Comparison of ENCODE assay signal across 1 cellular context in the genomic region with DNA sequence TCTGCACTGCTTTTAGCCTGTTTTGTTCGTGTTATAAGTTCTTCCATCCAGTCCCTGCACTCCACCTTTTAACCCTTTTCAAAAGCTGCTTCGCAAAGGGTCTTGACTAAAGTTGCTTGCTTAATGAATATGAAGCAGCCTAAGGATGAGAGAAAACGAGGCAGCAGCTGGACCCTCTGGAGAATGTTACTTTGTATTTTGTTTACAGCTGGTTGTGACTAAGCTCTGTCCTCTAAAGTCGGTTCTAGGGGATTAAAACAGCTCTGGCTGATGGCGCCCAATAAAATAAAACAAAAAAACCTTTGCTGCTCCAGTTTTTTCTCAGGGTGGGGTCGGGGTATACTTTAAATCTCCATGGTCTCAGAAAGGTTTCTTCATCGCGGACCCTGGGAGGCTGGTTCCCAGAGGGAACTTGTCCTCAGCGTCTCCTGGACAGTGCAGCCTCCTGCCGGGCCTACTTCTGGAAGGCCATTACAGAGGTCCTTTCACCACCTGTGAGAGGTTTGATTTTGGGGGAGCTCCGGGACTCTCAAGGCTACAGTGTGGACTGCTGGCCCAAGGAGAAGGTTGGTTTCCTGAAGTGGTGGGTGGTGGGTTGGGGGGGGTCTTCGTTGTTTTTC.
TF ChIP-seq lines count a peak whose summit lies in the region.

No MANE protein-coding gene starts in this region.

TF ChIP-seq in Ishikawa, 13 proteins besides CTCF, POLR2A, EP300 and RAD21 (continued from another document):
- TF ChIP-seq CREB1 (IDR thresholded peaks at IDR 0.05; ENCODE audit: low read depth) (no peak), EGR1 (IDR thresholded peaks at IDR 0.05) (no peak), YY1 (IDR thresholded peaks at IDR 0.05; ENCODE audit: low read depth) (no peak)
TF ChIP-seq in Ishikawa: peak in this region for 2.
